In genomic region chr11:76695133-76695532, GRCh38 we compare ENCODE assay signal across 22 cellular contexts. TPM values are rescaled to one million over a fixed set of nuclear protein-coding genes. Genes with fewer than 3 reads are reported as not detected.
DNase-seq lines count a peak whose midpoint lies in the region; ATAC-seq, FAIRE-seq and TF ChIP-seq lines count a peak whose summit lies in the region.
"Had no signal": no experiment of that assay in that cellular context is flagged by ENCODE, and none has a peak within 500 bp of the region (broad histone marks: within the 10 kb centered on the region; RNA-seq: fewer than 3 reads in every experiment).

No MANE protein-coding gene starts in this region.

- H3K4me3 ChIP-seq in choroid plexus epithelial cell (ENCODE audit: low read depth, low read length) = no peak overlapping the region
- H3K4me3 ChIP-seq in esophagus muscularis mucosa = no peak overlapping the region
- H3K4me3 ChIP-seq: ascending aorta, gastroesophageal sphincter, psoas muscle, suprapubic skin had no signal

- FAIRE-seq in RCC 7860 (lab: Jason Lieb, UNC) = no peak
- FAIRE-seq: GM12892, islet of Langerhans, urothelium cell line had no signal

- ATAC-seq in left ventricle myocardium superior = no peak
- ATAC-seq in Right ventricle myocardium inferior = no peak
- ATAC-seq: CD8-positive, alpha-beta T cell; gastroesophageal sphincter; psoas muscle had no signal

- intact Hi-C loops in left ventricle myocardium superior (cut with micrococcal nuclease) = no loop called here
- intact Hi-C loops in Right ventricle myocardium inferior (cut with DNase I) = no loop called here
- intact Hi-C loops in esophagus muscularis mucosa (cut with DNase I) = no loop called here

- no peaks in the 10 kb centered on the region for H3K36me3 ChIP-seq in esophagus muscularis mucosa
- H3K36me3 ChIP-seq: ascending aorta, gastroesophageal sphincter, suprapubic skin had no signal

- TF ChIP-seq CTCF in choroid plexus epithelial cell (conservative IDR thresholded peaks at IDR 0.05; ENCODE audit: low read depth, low read length) (peak; percentile 20), esophagus muscularis mucosa (IDR thresholded peaks at IDR 0.05) (no peak)

- TF ChIP-seq POLR2A in esophagus muscularis mucosa (IDR thresholded peaks at IDR 0.05; ENCODE audit: low read depth) = no peak

- no peaks in the 10 kb centered on the region for H3K27me3 ChIP-seq in esophagus muscularis mucosa
- H3K27me3 ChIP-seq: ascending aorta, gastroesophageal sphincter, suprapubic skin had no signal

- peak; percentile 24 for DNase-seq in left ventricle myocardium superior
- DNase-seq in Right ventricle myocardium inferior (ENCODE audit: missing footprints) = no peak
- peak; percentile 24 for DNase-seq in NAMALWA (ENCODE audit: low spot score)
- no peak for DNase-seq in choroid plexus epithelial cell (ENCODE audit: low read depth)
- DNase-seq in esophagus muscularis mucosa (ENCODE audit: extremely low spot score) = no peak
- DNase-seq in RCC 7860 (ENCODE audit: low spot score) = no peak
- no peak for DNase-seq in mucosa of gallbladder (ENCODE audit: low spot score)
- DNase-seq in substantia nigra (lab: John Stamatoyannopoulos, UW) = no peak
- DNase-seq: activated CD4-positive, alpha-beta T cell treated with anti-CD3 and anti-CD28 coated beads, Interleukin-2, amount 10 ng/mL, durations not matched to agents 24 days and 14 days; CD8-positive, alpha-beta T cell; central memory CD4-positive, alpha-beta T cell; NCI-H1417; NCI-H2107; NCI-H526; psoas muscle; SIG-M5 had no signal

- 88% methylated on average over 13 of the region's 13 CpGs for WGBS in esophagus muscularis mucosa

- H3K4me1 ChIP-seq in esophagus muscularis mucosa = peaks cover 0 to 1% (median 0%) of the 10 kb centered on the region in 4 donors
- H3K4me1 ChIP-seq: ascending aorta, gastroesophageal sphincter, psoas muscle had no signal

- no peaks in the 10 kb centered on the region for H3K9me3 ChIP-seq in esophagus muscularis mucosa
- H3K9me3 ChIP-seq: ascending aorta, gastroesophageal sphincter, psoas muscle, suprapubic skin had no signal

- no peak for TF ChIP-seq EP300 in esophagus muscularis mucosa (IDR thresholded peaks at IDR 0.05)

- H3K27ac ChIP-seq in esophagus muscularis mucosa (replicated peaks in 1 of 4) (no peak overlapping the region), substantia nigra (ENCODE audit: low read depth, low read length, poor library complexity, severe bottlenecking) (no peak overlapping the region)
- H3K27ac ChIP-seq: ascending aorta, gastroesophageal sphincter, psoas muscle, suprapubic skin had no signal

RNA-seq across cellular contexts. Expression of gene LRRC32, which starts 24.6 kb away (rescaled TPM):
- total RNA-seq in left ventricle myocardium superior (30.8 TPM), Right ventricle myocardium inferior (32.5 TPM), esophagus muscularis mucosa (10 to 100 TPM; 19.1 to 87.5 (median 45.3) TPM), mucosa of gallbladder (33.2 TPM)

Comparison
In these comparisons a context has a peak if more than half of its experiments do, and no peak if none do; other contexts are left out.
1. DNase-seq: peak in left ventricle myocardium superior (single experiment) and NAMALWA (single experiment); none in Right ventricle myocardium inferior (single experiment), choroid plexus epithelial cell (single experiment), esophagus muscularis mucosa (single experiment), RCC 7860 (single experiment), mucosa of gallbladder (single experiment) and substantia nigra (0 of 49).